Comparison of ENCODE assay signal across 9 cellular contexts in genomic region chr16:12896562-12896961, GRCh38. TPM values are rescaled to one million over a fixed set of nuclear protein-coding genes. Genes with fewer than 3 reads are reported as not detected.
A peak's percentile ranks its signal among the peaks of the same experiment; 100 is the strongest.
DNase-seq lines count a peak whose midpoint lies in the region; ATAC-seq and TF ChIP-seq lines count a peak whose summit lies in the region.
"Had no signal": no experiment of that assay in that cellular context is flagged by ENCODE, and none has a peak within 500 bp of the region (broad histone marks: within the 10 kb centered on the region; RNA-seq: fewer than 3 reads in every experiment).

No MANE protein-coding gene starts in this region.

- H2AFZ ChIP-seq in GM23248, result no peak overlapping the region

- H3K4me1 ChIP-seq in GM23248 (ENCODE audit: insufficient read depth), result no peaks in the 10 kb centered on the region

- H3K4me1 Mint-ChIP-seq in glutamatergic neuron (ENCODE audit: low read depth, unreplicated experiment), result peaks cover 25% of the 10 kb centered on the region

- no peaks in the 10 kb centered on the region for H3K9me2 ChIP-seq in GM23248 (ENCODE audit: insufficient read depth)

- in situ Hi-C loops in GM23248 (cut with MboI), result no loop called here

- H4K20me1 ChIP-seq in GM23248 (ENCODE audit: insufficient read depth), result no peaks in the 10 kb centered on the region

- H3K4me2 ChIP-seq in GM23248 (ENCODE audit: unreplicated experiment), result no peak overlapping the region

- H3K79me2 ChIP-seq in GM23248 (ENCODE audit: insufficient read depth), result no peaks in the 10 kb centered on the region

- peak; percentile 66 for TF ChIP-seq CTCF in AG10803 (conservative IDR thresholded peaks at IDR 0.05; ENCODE audit: low read length)
- TF ChIP-seq CTCF in glutamatergic neuron (IDR thresholded peaks at IDR 0.05; ENCODE audit: partially characterized antibody, unreplicated experiment), result peak; percentile 68

- peaks cover 34% of the 10 kb centered on the region for H3K27me3 ChIP-seq in GM23248 (replicated peaks; ENCODE audit: insufficient read depth)

- no peak overlapping the region for H3K27ac ChIP-seq in GM23248

- H3K4me3 Mint-ChIP-seq in glutamatergic neuron (ENCODE audit: unreplicated experiment), result no peak overlapping the region

- H3K9me3 Mint-ChIP-seq in glutamatergic neuron (ENCODE audit: unreplicated experiment), result no peaks in the 10 kb centered on the region

- no peak overlapping the region for H3K9ac ChIP-seq in GM23248

- H3F3A ChIP-seq in GM23248 (ENCODE audit: insufficient read depth), result no peaks in the 10 kb centered on the region

- ATAC-seq in GM19395 (IDR thresholded peaks at IDR 0.05; ENCODE audit: unreplicated experiment) (no peak), GM18498 (IDR thresholded peaks at IDR 0.05; ENCODE audit: unreplicated experiment) (no peak)

- DNase-seq in AG10803 (ENCODE audit: low read depth) (peak; percentile 48), GM23248 (peak; percentile 41), RKO (ENCODE audit: low spot score) (peak; percentile 39), glutamatergic neuron (no peak), ecto neural progenitor cell (ENCODE audit: low spot score) (no peak)
- no peak for DNase-seq in activated naive CD4-positive, alpha-beta T cell treated with Interleukin-2 at 50 U/mL for 16 hours

- 36 to 41% methylated on average over 4 of the region's 4 CpGs for WGBS in GM23248 (ENCODE audit: low coverage in 1 of 2, low lambda C conversion rate in 2 of 2, missing lambda C conversion rate in 2 of 2), 2 experiments

- H3K36me3 ChIP-seq in GM23248 (ENCODE audit: low read depth), result no peaks in the 10 kb centered on the region

- no peak overlapping the region for H3K27ac Mint-ChIP-seq in glutamatergic neuron (ENCODE audit: unreplicated experiment)

- H3K27me3 Mint-ChIP-seq in glutamatergic neuron (ENCODE audit: unreplicated experiment), result peaks cover 8% of the 10 kb centered on the region

- no peaks in the 10 kb centered on the region for H3K36me3 Mint-ChIP-seq in glutamatergic neuron (ENCODE audit: unreplicated experiment)

- H3K4me3 ChIP-seq in AG10803 (ENCODE audit: low read length) (no peak overlapping the region), GM23248 (no peak overlapping the region)

- H3K9me3 ChIP-seq in GM23248 (ENCODE audit: low read depth), result no peaks in the 10 kb centered on the region

RNA-seq across cellular contexts. Expression of gene SHISA9, which starts 4.8 kb away (rescaled TPM):
- total RNA-seq in GM23248 (2014; rRNA removed; shearing (Covaris generic)), result not detected in 2 replicates
- not detected in 2 replicates for polyA plus RNA-seq in GM23248 (2016; fragmentation: Nextera tagmentation; extraction: Ambion mirVana)
- 96.6 TPM for total RNA-seq in glutamatergic neuron (ENCODE audit: unreplicated experiment)
- total RNA-seq: mononuclear cell had no signal

Comparison
In these comparisons a context has a peak if more than half of its experiments do, and no peak if none do; other contexts are left out.
1. DNase-seq: peak in AG10803 (single experiment), GM23248 (single experiment) and RKO (single experiment); none in glutamatergic neuron (single experiment), ecto neural progenitor cell (single experiment) and activated naive CD4-positive, alpha-beta T cell treated with Interleukin-2 at 50 U/mL for 16 hours (single experiment).
2. RNA of gene SHISA9, which starts 4.8 kb away (total RNA-seq): 96.6 TPM in glutamatergic neuron (single experiment); not detected in GM23248; every median in the first group is over 10 times any median in the second.